In the genomic region with DNA sequence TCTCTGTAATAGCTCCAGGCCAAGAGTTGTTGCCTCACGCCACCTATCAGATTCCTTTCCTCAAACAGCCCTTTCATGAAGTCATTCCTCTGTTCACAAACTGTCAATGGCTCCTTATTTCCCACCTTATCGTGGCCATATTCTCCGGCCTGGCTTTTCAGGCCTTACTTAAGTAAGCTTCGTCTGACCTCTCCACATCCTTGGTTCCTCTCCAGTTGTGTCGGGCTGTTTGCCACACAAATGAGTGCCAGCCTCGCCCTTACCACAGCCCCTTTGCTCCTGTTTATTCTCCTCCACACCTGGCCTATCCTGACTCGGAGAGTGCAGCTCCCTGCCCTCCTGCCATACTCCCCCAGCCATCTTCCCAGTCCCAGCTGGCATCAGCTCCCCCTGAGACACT, we compare ENCODE assay signal across 13 cellular contexts. TPM values are rescaled to one million over a fixed set of nuclear protein-coding genes. Genes with fewer than 3 reads are reported as not detected.
DNase-seq lines count a peak whose midpoint lies in the region; ATAC-seq and TF ChIP-seq lines count a peak whose summit lies in the region.
"Had no signal": no experiment of that assay in that cellular context is flagged by ENCODE, and none has a peak within 500 bp of the region (broad histone marks: within the 10 kb centered on the region; RNA-seq: fewer than 3 reads in every experiment).

No MANE protein-coding gene starts in this region.

- no peaks in the 10 kb centered on the region for H3K9me3 Mint-ChIP-seq in stimulated activated naive CD8-positive, alpha-beta T cell treated with anti-CD3 and anti-CD28 coated beads, Interleukin-15, amount 100 ng/mL, for 72 hours
- H3K9me3 Mint-ChIP-seq in brain (peaks cover 0 to 3% (median 0%) of the 10 kb centered on the region in 5 experiments), neural crest cell (no peaks in the 10 kb centered on the region)

- H3K36me3 Mint-ChIP-seq in brain = peaks cover 4% of the 10 kb centered on the region
- no peaks in the 10 kb centered on the region for H3K36me3 Mint-ChIP-seq in neural crest cell (ENCODE audit: low read depth)

- TF ChIP-seq CTCF in brain (conservative IDR thresholded peaks at IDR 0.05) (no peak), neural crest cell (conservative IDR thresholded peaks at IDR 0.05) (no peak)

- no peak for ATAC-seq in stimulated activated naive CD8-positive, alpha-beta T cell treated with anti-CD3 and anti-CD28 coated beads, Interleukin-15, Interleukin-2, amounts not matched to agents 100 U/mL and 50 U/mL, for 24 hours
- ATAC-seq in stimulated activated naive CD8-positive, alpha-beta T cell treated with anti-CD3 and anti-CD28 coated beads, Interleukin-15, amount 100 ng/mL, for 72 hours = no peak
- ATAC-seq in GM19397 (IDR thresholded peaks at IDR 0.05; ENCODE audit: unreplicated experiment) (no peak), GM21390 (IDR thresholded peaks at IDR 0.05; ENCODE audit: unreplicated experiment) (no peak)

- H3K27me3 Mint-ChIP-seq in stimulated activated naive CD8-positive, alpha-beta T cell treated with anti-CD3 and anti-CD28 coated beads, Interleukin-15, amount 100 ng/mL, for 72 hours = no peaks in the 10 kb centered on the region
- H3K27me3 Mint-ChIP-seq in brain = peaks cover 15% of the 10 kb centered on the region
- peaks cover 25% of the 10 kb centered on the region for H3K27me3 Mint-ChIP-seq in neural crest cell (ENCODE audit: low read depth)

- peaks cover 45% of the 10 kb centered on the region for H3K4me1 Mint-ChIP-seq in stimulated activated naive CD8-positive, alpha-beta T cell treated with anti-CD3 and anti-CD28 coated beads, Interleukin-15, amount 100 ng/mL, for 72 hours
- H3K4me1 Mint-ChIP-seq in brain = peaks cover 28% of the 10 kb centered on the region
- H3K4me1 Mint-ChIP-seq in neural crest cell = peaks cover 30% of the 10 kb centered on the region

- peak overlapping the region in 1 of 2 donors; percentile 11 for H3K4me3 Mint-ChIP-seq in stimulated activated naive CD8-positive, alpha-beta T cell treated with anti-CD3 and anti-CD28 coated beads, Interleukin-15, amount 100 ng/mL, for 72 hours
- peak overlapping the region; percentile 44 to 82 (median 68) for H3K4me3 Mint-ChIP-seq in brain
- peak overlapping the region; percentile 58 for H3K4me3 Mint-ChIP-seq in neural crest cell

- no peak for TF ChIP-seq POLR2A in erythroblast (IDR thresholded peaks at IDR 0.05; ENCODE audit: low read length)

- DNase-seq in stimulated activated naive CD8-positive, alpha-beta T cell treated with anti-CD3 and anti-CD28 coated beads, Interleukin-15, Interleukin-2, amounts not matched to agents 100 U/mL and 50 U/mL, for 24 hours = peak; percentile 2
- no peak for DNase-seq in stimulated activated naive CD8-positive, alpha-beta T cell treated with anti-CD3 and anti-CD28 coated beads, Interleukin-15, amount 100 ng/mL, for 72 hours
- DNase-seq in neural crest cell (ENCODE audit: low read depth, low spot score) = no peak
- DNase-seq in kidney tubule cell (ENCODE audit: low spot score) = no peak
- no peak for DNase-seq in erythroblast (lab: John Stamatoyannopoulos, UW)
- DNase-seq: activated CD4-positive, alpha-beta T cell treated with anti-CD3 and anti-CD28 coated beads for 48 hours; effector memory CD4-positive, alpha-beta T cell; NCI-H1417; NCI-H526 treated with DMSO at 0.1 percent for 48 hours; SIG-M5 had no signal

- H3K27ac Mint-ChIP-seq in stimulated activated naive CD8-positive, alpha-beta T cell treated with anti-CD3 and anti-CD28 coated beads, Interleukin-15, amount 100 ng/mL, for 72 hours = no peak overlapping the region
- peak overlapping the region in 3 of 5 experiments; percentile 44 to 73 (median 47) for H3K27ac Mint-ChIP-seq in brain
- H3K27ac Mint-ChIP-seq in neural crest cell (ENCODE audit: unreplicated experiment) = no peak overlapping the region

RNA-seq across cellular contexts. Expression of gene TP53I13, which starts 2.0 kb away (rescaled TPM):
- 34.4 TPM for polyA plus RNA-seq in brain (ENCODE audit: insufficient read depth, low read depth, low replicate concordance)
- total RNA-seq in neural crest cell = 34.3 and 35.0 TPM in 2 replicates

RNA-seq across cellular contexts. Expression of gene ABHD15, which starts 3.7 kb away (rescaled TPM):
- polyA plus RNA-seq in brain (ENCODE audit: insufficient read depth, low read depth, low replicate concordance) = 3.8 TPM
- total RNA-seq in neural crest cell = 3.7 and 4.2 TPM in 2 replicates

RNA-seq across cellular contexts. Expression of gene GIT1, which starts 18.9 kb away (rescaled TPM):
- polyA plus RNA-seq in brain (ENCODE audit: insufficient read depth, low read depth, low replicate concordance) = 94.7 TPM
- 89.3 and 96.5 TPM in 2 replicates for total RNA-seq in neural crest cell

RNA-seq across cellular contexts. Expression of gene ANKRD13B, which starts 22.4 kb away (rescaled TPM):
- polyA plus RNA-seq in brain (ENCODE audit: insufficient read depth, low read depth, low replicate concordance) = 28.2 TPM
- 65.0 and 70.0 TPM in 2 replicates for total RNA-seq in neural crest cell

RNA-seq across cellular contexts. Expression of gene CORO6, which starts 52.2 kb away (rescaled TPM):
- polyA plus RNA-seq in brain (ENCODE audit: insufficient read depth, low read depth, low replicate concordance) = 1.7 TPM
- total RNA-seq in neural crest cell = 2.7 and 3.1 TPM in 2 replicates

Comparison
In these comparisons a context has a peak if more than half of its experiments do, and no peak if none do; other contexts are left out.
1. H3K27ac Mint-ChIP-seq: peak in brain (3 of 5); none in stimulated activated naive CD8-positive, alpha-beta T cell treated with anti-CD3 and anti-CD28 coated beads, Interleukin-15, amount 100 ng/mL, for 72 hours (0 of 2) and neural crest cell (single experiment).